Comparison of ENCODE assay signal across 16 cellular contexts in genomic region chr3:82000350-82000749, GRCh38.
DNase-seq lines count a peak whose midpoint lies in the region; ATAC-seq, FAIRE-seq and TF ChIP-seq lines count a peak whose summit lies in the region.
"Had no signal": no experiment of that assay in that cellular context is flagged by ENCODE, and none has a peak within 500 bp of the region (broad histone marks: within the 10 kb centered on the region; RNA-seq: fewer than 3 reads in every experiment).

No MANE protein-coding gene starts in this region.

- no peaks in the 10 kb centered on the region for H3K9me3 ChIP-seq in body of pancreas
- no peaks in the 10 kb centered on the region for H3K9me3 ChIP-seq in HepG2 (ENCODE audit: low read length)
- H3K9me3 ChIP-seq: Caco-2 had no signal

- H4K20me1 ChIP-seq in HepG2 (ENCODE audit: insufficient read depth, low read length) = no peaks in the 10 kb centered on the region

- no peak for TF ChIP-seq POLR2A in body of pancreas (IDR thresholded peaks at IDR 0.05)
- no peak for TF ChIP-seq POLR2A in HepG2 (IDR thresholded peaks at IDR 0.05; ENCODE audit: insufficient read depth in 1 of 2, low read depth in 2 of 2, low read length in 2 of 2)

- H3K9ac ChIP-seq in HepG2 (ENCODE audit: insufficient read depth, low read depth, low read length) = no peak overlapping the region
- H3K9ac ChIP-seq: KMS-11 had no signal

- no peaks in the 10 kb centered on the region for H3K79me2 ChIP-seq in HepG2 (ENCODE audit: insufficient read depth, low read length)

- H2AFZ ChIP-seq in HepG2 (ENCODE audit: low read length) = no peak overlapping the region

- BruUV-seq in HepG2 (replicated peaks; lab: Mats Ljungman, UMichigan) = no TSS peak

- FAIRE-seq in HepG2 (lab: Jason Lieb, UNC) = no peak
- FAIRE-seq: GM12892 had no signal

- no peak overlapping the region for H3K4me3 Mint-ChIP-seq in mesothelial cell of epicardium
- H3K4me3 Mint-ChIP-seq: CD14-positive monocyte; CD8-positive, alpha-beta memory T cell; H9; IgD-negative memory B cell had no signal

- H3K36me3 Mint-ChIP-seq in mesothelial cell of epicardium = no peaks in the 10 kb centered on the region
- H3K36me3 Mint-ChIP-seq: CD14-positive monocyte; CD8-positive, alpha-beta memory T cell; IgD-negative memory B cell had no signal

- no peak overlapping the region for H3K4me3 ChIP-seq in body of pancreas
- no peak overlapping the region for H3K4me3 ChIP-seq in HepG2 (replicated peaks in 1 of 3; ENCODE audit: insufficient read depth in 1 of 3, low read depth in 2 of 3, low read length in 3 of 3)

- no peak for TF ChIP-seq RAD21 in HepG2 (CRISPR knock-in tag; IDR thresholded peaks at IDR 0.05)

- intact Hi-C loops in body of pancreas (cut with DNase I) (no loop called here), HepG2 (cut with micrococcal nuclease; ENCODE audit: unreplicated experiment) (no loop called here), left cardiac atrium (cut with DNase I) (no loop called here)

- H3K9me3 Mint-ChIP-seq in mesothelial cell of epicardium = peaks cover 7% of the 10 kb centered on the region

- H3K4me1 ChIP-seq in body of pancreas = peaks cover 14% of the 10 kb centered on the region
- H3K4me1 ChIP-seq in HepG2 (ENCODE audit: insufficient read depth, low read length) = no peaks in the 10 kb centered on the region
- H3K4me1 ChIP-seq: Caco-2 had no signal

- no peak overlapping the region for H3K27ac ChIP-seq in body of pancreas
- no peak overlapping the region for H3K27ac ChIP-seq in HepG2 (ENCODE audit: extremely low read length, insufficient read depth, low read length)
- H3K27ac ChIP-seq: 22Rv1, KMS-11 had no signal

- peaks cover 63% of the 10 kb centered on the region for H3K4me1 Mint-ChIP-seq in mesothelial cell of epicardium
- H3K4me1 Mint-ChIP-seq: CD8-positive, alpha-beta memory T cell; IgD-negative memory B cell had no signal

- ATAC-seq in body of pancreas (peak; percentile 41), HepG2 (no peak), HG02938 (IDR thresholded peaks at IDR 0.05; ENCODE audit: unreplicated experiment) (no peak), left cardiac atrium (no peak)

- DNase-seq in DMS 273 (lab: John Stamatoyannopoulos, UW; ENCODE audit: unreplicated experiment) (peak; percentile 73), DMS 273 treated with DMSO at 0.1 percent for 48 hours (lab: John Stamatoyannopoulos, UW) (no peak), body of pancreas (no peak), HepG2 (ENCODE audit: low spot score) (no peak), left cardiac atrium (no peak), mesothelial cell of epicardium (ENCODE audit: low spot score in 2 of 2, unreplicated experiment in 2 of 2) (no peak), GM03348 (ENCODE audit: low spot score) (no peak)
- DNase-seq: Caco-2; CD8-positive, alpha-beta memory T cell had no signal

- in situ Hi-C loops in HepG2 (cut with HindIII; ENCODE audit: extremely low pct_ligation_motif_present, low pct_unique_long_range_greater_than_20kb) = no loop called here

- H3K36me3 ChIP-seq in body of pancreas (replicated peaks in 1 of 2; ENCODE audit: insufficient read depth in 1 of 2, low read depth in 2 of 2) (no peaks in the 10 kb centered on the region), HepG2 (replicated peaks in 1 of 2; ENCODE audit: control insufficient read depth in 1 of 2, insufficient read depth in 2 of 2, low read length in 2 of 2) (no peaks in the 10 kb centered on the region)

- no peak overlapping the region for H3K27ac Mint-ChIP-seq in mesothelial cell of epicardium
- H3K27ac Mint-ChIP-seq: CD14-positive monocyte; CD8-positive, alpha-beta memory T cell; IgD-negative memory B cell had no signal

- H3K27me3 Mint-ChIP-seq in mesothelial cell of epicardium (ENCODE audit: low read depth) = no peaks in the 10 kb centered on the region
- H3K27me3 Mint-ChIP-seq: IgD-negative memory B cell had no signal

- WGBS in body of pancreas, 2 donors = 43 to 50% methylated on average over 1 of the region's 1 CpG
- WGBS in HepG2 (ENCODE audit: low lambda C conversion rate) = 63% methylated on average over 1 of the region's 1 CpG

- CTCF ChIA-PET in HepG2 (lab: Yijun Ruan, JAX; ENCODE audit: low intra/inter-chr PET ratio, low total read pairs) = no interaction called here

- TF ChIP-seq EP300 in HepG2 (IDR thresholded peaks at IDR 0.05; ENCODE audit: low read depth in 2 of 2, low read length in 2 of 2) = no peak
- no peak for TF ChIP-seq EP300 in HepG2 (CRISPR knock-in tag; IDR thresholded peaks at IDR 0.05; ENCODE audit: borderline replicate concordance)

- H3K4me2 ChIP-seq in HepG2 (ENCODE audit: low read depth, low read length) = no peak overlapping the region

- H3K27me3 ChIP-seq in body of pancreas (no peaks in the 10 kb centered on the region), HepG2 (ENCODE audit: control insufficient read depth in 1 of 2, insufficient read depth in 2 of 2, low read length in 2 of 2) (no peaks in the 10 kb centered on the region)

- TF ChIP-seq CTCF in body of pancreas (IDR thresholded peaks at IDR 0.05) = no peak
- TF ChIP-seq CTCF in HepG2 (CRISPR knock-in tag; IDR thresholded peaks at IDR 0.05) = no peak
- TF ChIP-seq CTCF in mesothelial cell of epicardium (IDR thresholded peaks at IDR 0.05; ENCODE audit: unreplicated experiment) = no peak

- POLR2A ChIA-PET in HepG2 (lab: Yijun Ruan, JAX) = no interaction called here

TF ChIP-seq in HepG2, 621 proteins besides CTCF, POLR2A, EP300 and RAD21:
- no peak for TF ChIP-seq CENPT (CRISPR knock-in tag; IDR thresholded peaks at IDR 0.05; ENCODE audit: low read depth)
- no peak for TF ChIP-seq AHR (CRISPR knock-in tag; IDR thresholded peaks at IDR 0.05)
- TF ChIP-seq, protein P1, sequence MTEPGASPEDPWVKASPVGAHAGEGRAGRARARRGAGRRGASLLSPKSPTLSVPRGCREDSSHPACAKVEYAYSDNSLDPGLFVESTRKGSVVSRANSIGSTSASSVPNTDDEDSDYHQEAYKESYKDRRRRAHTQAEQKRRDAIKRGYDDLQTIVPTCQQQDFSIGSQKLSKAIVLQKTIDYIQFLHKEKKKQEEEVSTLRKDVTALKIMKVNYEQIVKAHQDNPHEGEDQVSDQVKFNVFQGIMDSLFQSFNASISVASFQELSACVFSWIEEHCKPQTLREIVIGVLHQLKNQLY (CRISPR knock-in tag; IDR thresholded peaks at IDR 0.05) = no peak
- TF ChIP-seq, protein P2, sequence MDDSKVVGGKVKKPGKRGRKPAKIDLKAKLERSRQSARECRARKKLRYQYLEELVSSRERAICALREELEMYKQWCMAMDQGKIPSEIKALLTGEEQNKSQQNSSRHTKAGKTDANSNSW (CRISPR knock-in tag; IDR thresholded peaks at IDR 0.05; ENCODE audit: borderline replicate concordance) = no peak
- TF ChIP-seq, protein P3, sequence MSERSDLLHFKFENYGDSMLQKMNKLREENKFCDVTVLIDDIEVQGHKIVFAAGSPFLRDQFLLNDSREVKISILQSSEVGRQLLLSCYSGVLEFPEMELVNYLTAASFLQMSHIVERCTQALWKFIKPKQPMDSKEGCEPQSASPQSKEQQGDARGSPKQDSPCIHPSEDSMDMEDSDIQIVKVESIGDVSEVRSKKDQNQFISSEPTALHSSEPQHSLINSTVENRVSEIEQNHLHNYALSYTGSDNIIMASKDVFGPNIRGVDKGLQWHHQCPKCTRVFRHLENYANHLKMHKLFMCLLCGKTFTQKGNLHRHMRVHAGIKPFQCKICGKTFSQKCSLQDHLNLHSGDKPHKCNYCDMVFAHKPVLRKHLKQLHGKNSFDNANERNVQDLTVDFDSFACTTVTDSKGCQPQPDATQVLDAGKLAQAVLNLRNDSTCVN (CRISPR knock-in tag; IDR thresholded peaks at IDR 0.05; ENCODE audit: borderline replicate concordance) = no peak
- TF ChIP-seq, protein P4, sequence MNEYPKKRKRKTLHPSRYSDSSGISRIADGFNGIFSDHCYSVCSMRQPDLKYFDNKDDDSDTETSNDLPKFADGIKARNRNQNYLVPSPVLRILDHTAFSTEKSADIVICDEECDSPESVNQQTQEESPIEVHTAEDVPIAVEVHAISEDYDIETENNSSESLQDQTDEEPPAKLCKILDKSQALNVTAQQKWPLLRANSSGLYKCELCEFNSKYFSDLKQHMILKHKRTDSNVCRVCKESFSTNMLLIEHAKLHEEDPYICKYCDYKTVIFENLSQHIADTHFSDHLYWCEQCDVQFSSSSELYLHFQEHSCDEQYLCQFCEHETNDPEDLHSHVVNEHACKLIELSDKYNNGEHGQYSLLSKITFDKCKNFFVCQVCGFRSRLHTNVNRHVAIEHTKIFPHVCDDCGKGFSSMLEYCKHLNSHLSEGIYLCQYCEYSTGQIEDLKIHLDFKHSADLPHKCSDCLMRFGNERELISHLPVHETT (CRISPR knock-in tag; conservative IDR thresholded peaks at IDR 0.05) = no peak
- TF ChIP-seq HINFP (CRISPR knock-in tag; IDR thresholded peaks at IDR 0.05; ENCODE audit: low read depth) = no peak
- peak; percentile 48 for TF ChIP-seq CEBPB (IDR thresholded peaks at IDR 0.05; ENCODE audit: borderline replicate concordance, low read depth, low read length)
TF ChIP-seq in HepG2: peak in this region for 1.
